ENCODE assay signal across 8 cellular contexts in the genomic region with DNA sequence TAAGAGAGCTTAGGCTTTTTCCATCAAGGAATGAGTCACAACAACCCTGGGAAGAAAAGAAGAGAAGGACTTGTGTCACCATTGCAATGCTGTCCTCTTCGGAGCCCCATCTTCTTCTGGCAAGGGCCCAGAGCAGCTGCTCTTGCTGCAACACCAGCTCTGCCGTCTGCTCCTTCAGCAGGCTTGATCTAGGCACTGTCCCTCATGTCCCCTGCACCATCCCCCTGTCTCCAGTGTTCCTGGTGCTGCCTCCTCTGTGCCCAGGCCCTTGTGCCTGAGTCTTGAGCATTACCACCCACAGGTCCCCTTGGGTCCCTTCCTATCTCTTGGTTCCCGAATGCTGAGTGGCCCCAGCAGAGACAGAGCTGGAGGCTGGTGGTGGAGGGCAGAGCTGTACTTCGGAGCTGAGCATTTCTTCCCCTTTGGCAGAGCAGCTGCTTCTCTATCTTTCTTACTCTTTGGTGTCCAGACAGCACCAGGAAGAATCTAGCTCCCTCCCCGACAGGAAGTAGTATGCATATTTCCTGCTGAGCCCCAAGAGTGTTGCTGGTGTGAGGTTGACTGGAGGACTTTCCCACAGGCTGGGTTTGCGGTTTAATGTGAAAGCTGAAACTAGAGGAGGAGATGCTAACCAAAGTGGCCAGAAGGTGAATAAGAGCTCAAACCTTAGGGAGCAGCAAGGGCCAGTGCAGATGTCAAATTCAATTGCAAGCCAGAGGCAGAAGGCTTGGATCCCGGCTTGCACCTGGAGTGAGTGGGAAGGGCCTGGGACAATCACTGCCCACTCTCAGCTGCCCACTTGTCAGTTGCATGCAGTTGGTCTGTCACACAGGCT. TPM values are rescaled to one million over a fixed set of nuclear protein-coding genes. Genes with fewer than 3 reads are reported as not detected.
DNase-seq lines count a peak whose midpoint lies in the region; ATAC-seq and TF ChIP-seq lines count a peak whose summit lies in the region.

No MANE protein-coding gene starts in this region.

- H3K27ac Mint-ChIP-seq in endothelial cell (ENCODE audit: unreplicated experiment): peak overlapping the region; percentile 68

- H3K4me3 ChIP-seq in neutrophil (ENCODE audit: low read depth in 1 of 2, low read length in 1 of 2): no peak overlapping the region

- peak; percentile 73 for DNase-seq in GM10248 (ENCODE audit: extremely low spot score)
- DNase-seq in KBM-7: peak; percentile 94
- peak; percentile 79 for DNase-seq in activated CD4-positive, alpha-beta T cell treated with anti-CD3 and anti-CD28 coated beads for 48 hours
- DNase-seq in endothelial cell (ENCODE audit: low spot score): no peak
- no peak for DNase-seq in COR-L47 (lab: John Stamatoyannopoulos, UW)
- DNase-seq in DMS153 treated with DMSO at 0.1 percent for 48 hours (lab: John Stamatoyannopoulos, UW; ENCODE audit: unreplicated experiment): no peak

- peak overlapping the region; percentile 22 for H3K27ac ChIP-seq in neutrophil

- peaks cover 21% of the 10 kb centered on the region for H3K4me1 Mint-ChIP-seq in endothelial cell (ENCODE audit: unreplicated experiment)

- H3K9me3 Mint-ChIP-seq in endothelial cell (ENCODE audit: unreplicated experiment): no peaks in the 10 kb centered on the region

- TF ChIP-seq CTCF in GM10248 (IDR thresholded peaks at IDR 0.05; ENCODE audit: control extremely low read depth, extremely low read depth, low read depth, missing control alignments): no peak
- TF ChIP-seq CTCF in endothelial cell (IDR thresholded peaks at IDR 0.05; ENCODE audit: unreplicated experiment): no peak
- no peak for TF ChIP-seq CTCF in neutrophil (IDR thresholded peaks at IDR 0.05)

- no peaks in the 10 kb centered on the region for H3K27me3 ChIP-seq in neutrophil

- POLR2A ChIA-PET in GM10248 (lab: Yijun Ruan, JAX): interaction anchor here (0.5 to 1.2 kb wide), 3 partner anchors 24 to 30 kb away, joined by 3 to 5 read pairs (median 3); partner anchors contain the start of gene WEE1

- in situ Hi-C loops in KBM-7 (cut with MboI; ENCODE audit: low pct_unique_long_range_greater_than_20kb, low sequenced_read_pairs): no loop called here

- peak; percentile 80 for ATAC-seq in GM21717 (IDR thresholded peaks at IDR 0.05; ENCODE audit: unreplicated experiment)

- H3K4me1 ChIP-seq in neutrophil (ENCODE audit: control insufficient read depth in 1 of 2, insufficient read depth in 1 of 2, low read depth in 1 of 2, low read length in 1 of 2): peaks cover 8 to 11% of the 10 kb centered on the region in 2 experiments

- H3K36me3 Mint-ChIP-seq in endothelial cell (ENCODE audit: low read depth, unreplicated experiment): no peaks in the 10 kb centered on the region

- H3K27me3 Mint-ChIP-seq in endothelial cell (ENCODE audit: unreplicated experiment): peaks cover 1% of the 10 kb centered on the region

- H3K36me3 ChIP-seq in neutrophil: no peaks in the 10 kb centered on the region

- CTCF ChIA-PET in GM10248 (lab: Yijun Ruan, JAX): interaction anchor here (0.7 to 8.3 kb wide), 17 partner anchors 9 to 702 kb away, joined by 3 to 106 read pairs (median 4); partner anchors contain the start of gene WEE1

- no peaks in the 10 kb centered on the region for H3K9me3 ChIP-seq in neutrophil

- peak overlapping the region; percentile 3 for H3K4me3 Mint-ChIP-seq in endothelial cell (ENCODE audit: unreplicated experiment)

RNA-seq across cellular contexts. Expression of gene WEE1, which starts 27.8 kb away (rescaled TPM):
- total RNA-seq in endothelial cell (ENCODE audit: unreplicated experiment): 24.0 TPM

Comparison
In these comparisons a context has a peak if more than half of its experiments do, and no peak if none do; other contexts are left out.
1. DNase-seq: peak in GM10248 (single experiment), KBM-7 (single experiment) and activated CD4-positive, alpha-beta T cell treated with anti-CD3 and anti-CD28 coated beads for 48 hours (single experiment); none in endothelial cell (single experiment), COR-L47 (single experiment) and DMS153 treated with DMSO at 0.1 percent for 48 hours (single experiment).